In the genomic region with DNA sequence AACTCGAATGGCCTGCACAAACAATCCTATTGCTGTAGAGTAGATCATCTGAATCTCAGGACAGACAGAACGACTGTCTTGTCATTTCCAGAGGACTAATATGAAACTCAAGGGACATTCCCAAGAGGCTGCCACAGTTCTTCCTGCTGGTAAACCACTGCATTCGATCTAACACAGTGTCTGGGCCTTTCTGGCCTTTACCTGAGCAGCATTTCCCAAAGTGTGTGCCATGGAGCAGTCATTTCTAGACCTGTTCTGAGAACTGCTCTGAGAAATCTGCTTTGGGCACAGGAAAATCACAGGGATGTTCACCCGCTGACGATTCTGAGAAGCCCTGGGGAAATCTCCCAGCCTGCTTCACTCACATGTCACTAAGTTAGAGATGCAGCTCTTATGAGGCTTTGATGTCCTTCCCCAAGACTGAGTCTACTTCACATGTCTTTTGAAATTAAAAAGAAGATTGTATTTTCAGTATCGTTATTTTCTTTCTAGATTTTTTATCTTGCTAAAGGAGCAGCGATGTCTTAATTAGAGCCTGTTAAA, we compare ENCODE assay signal across 19 cellular contexts. TPM values are rescaled to one million over a fixed set of nuclear protein-coding genes. Genes with fewer than 3 reads are reported as not detected.
DNase-seq lines count a peak whose midpoint lies in the region; ATAC-seq and TF ChIP-seq lines count a peak whose summit lies in the region.
"Had no signal": no experiment of that assay in that cellular context is flagged by ENCODE, and none has a peak within 500 bp of the region (broad histone marks: within the 10 kb centered on the region; RNA-seq: fewer than 3 reads in every experiment).

No MANE protein-coding gene starts in this region.

- no peak overlapping the region for H3K27ac ChIP-seq in left lung
- H3K27ac ChIP-seq: epithelial cell of prostate, heart left ventricle, PC-9 had no signal

- in situ Hi-C loops in GM13976 (cut with MboI; ENCODE audit: low sequenced_read_pairs, unreplicated experiment): no loop called here

- no peaks in the 10 kb centered on the region for H3K4me1 Mint-ChIP-seq in activated T-helper 17 cell treated with anti-CD3 and anti-CD28 coated beads, Interleukin-2, amount 50 U/mL, for 72 hours

- no peak overlapping the region for H3K27ac Mint-ChIP-seq in activated T-helper 17 cell treated with anti-CD3 and anti-CD28 coated beads, Interleukin-2, amount 50 U/mL, for 72 hours
- H3K27ac Mint-ChIP-seq: CD4-positive, alpha-beta T cell; type B pancreatic cell had no signal

- ATAC-seq in GM18909 (IDR thresholded peaks at IDR 0.05; ENCODE audit: poor library complexity, unreplicated experiment) (peak; percentile 42), HG02678 (IDR thresholded peaks at IDR 0.05; ENCODE audit: unreplicated experiment) (peak; percentile 52), left lung (no peak)
- peak; percentile 87 for ATAC-seq in activated T-helper 17 cell treated with anti-CD3 and anti-CD28 coated beads, Interleukin-2, amount 50 U/mL, for 72 hours (replicated peaks)
- ATAC-seq: heart left ventricle had no signal

- intact Hi-C loops in left lung (cut with DNase I): no loop called here

- H3K36me3 ChIP-seq in left lung: no peaks in the 10 kb centered on the region

- H3K9me3 ChIP-seq in left lung: no peaks in the 10 kb centered on the region
- H3K9me3 ChIP-seq: heart left ventricle had no signal

- H3K36me3 Mint-ChIP-seq in activated T-helper 17 cell treated with anti-CD3 and anti-CD28 coated beads, Interleukin-2, amount 50 U/mL, for 72 hours (ENCODE audit: low read depth): no peaks in the 10 kb centered on the region
- H3K36me3 Mint-ChIP-seq: type B pancreatic cell had no signal

- no peaks in the 10 kb centered on the region for H3K4me1 ChIP-seq in left lung

- H3K9me3 Mint-ChIP-seq in activated T-helper 17 cell treated with anti-CD3 and anti-CD28 coated beads, Interleukin-2, amount 50 U/mL, for 72 hours: no peaks in the 10 kb centered on the region
- H3K9me3 Mint-ChIP-seq: CD4-positive, alpha-beta T cell; type B pancreatic cell had no signal

- no peak overlapping the region for H3K4me3 ChIP-seq in left lung
- H3K4me3 ChIP-seq: heart left ventricle, PC-9 had no signal

- H3K27me3 Mint-ChIP-seq in activated T-helper 17 cell treated with anti-CD3 and anti-CD28 coated beads, Interleukin-2, amount 50 U/mL, for 72 hours: peaks cover 5% of the 10 kb centered on the region
- H3K27me3 Mint-ChIP-seq: type B pancreatic cell had no signal

- H3K4me3 Mint-ChIP-seq in activated T-helper 17 cell treated with anti-CD3 and anti-CD28 coated beads, Interleukin-2, amount 50 U/mL, for 72 hours: peak overlapping the region; percentile 33
- H3K4me3 Mint-ChIP-seq: CD4-positive, alpha-beta T cell; type B pancreatic cell had no signal

- H3K27me3 ChIP-seq in left lung: no peaks in the 10 kb centered on the region
- H3K27me3 ChIP-seq: heart left ventricle had no signal

- peak; percentile 29 for DNase-seq in GM13976 (ENCODE audit: low spot score)
- DNase-seq in 8988T: no peak
- DNase-seq in germinal center (ENCODE audit: low spot score): no peak
- DNase-seq in left lung: no peak
- DNase-seq: amniotic stem cell; CD4-positive, alpha-beta T cell; DMS 273 treated with DMSO at 0.1 percent for 48 hours; heart left ventricle; KBM-7; NCI-H510A treated with DMSO at 0.1 percent for 48 hours; PC-9; SHP77; stimulated activated CD8-positive, alpha-beta memory T cell treated with anti-CD3 and anti-CD28 coated beads, Interleukin-4, amount 100 ng/mL, for 48 hours; SW 1271 had no signal

- TF ChIP-seq CTCF in GM13976 (IDR thresholded peaks at IDR 0.05; ENCODE audit: borderline replicate concordance, control extremely low read depth, extremely low read depth, insufficient read depth, missing control alignments) (no peak), left lung (IDR thresholded peaks at IDR 0.05) (no peak)

RNA-seq across cellular contexts. Expression of gene GPNMB, which starts 18.4 kb away (rescaled TPM):
- 1 to 10 TPM; 1.3 to 3.2 TPM for total RNA-seq in activated T-helper 17 cell treated with anti-CD3 and anti-CD28 coated beads, Interleukin-2, amount 50 U/mL, for 72 hours
- total RNA-seq in left lung: 100 to 1,000 TPM; 236 to 290 TPM
- total RNA-seq: CD4-positive, alpha-beta T cell had no signal

RNA-seq across cellular contexts. Expression of gene MALSU1, which starts 34.2 kb away (rescaled TPM):
- 10 to 100 TPM; 60.2 to 84.3 TPM for total RNA-seq in activated T-helper 17 cell treated with anti-CD3 and anti-CD28 coated beads, Interleukin-2, amount 50 U/mL, for 72 hours
- total RNA-seq in left lung: 10 to 100 TPM; 47.4 to 47.7 TPM

Comparison
In these comparisons a context has a peak if more than half of its experiments do, and no peak if none do; other contexts are left out.
1. RNA of gene GPNMB, which starts 18.4 kb away (total RNA-seq): 236 to 290 TPM in left lung; 1.3 to 3.2 TPM in activated T-helper 17 cell treated with anti-CD3 and anti-CD28 coated beads, Interleukin-2, amount 50 U/mL, for 72 hours; every median in the first group is over 10 times any median in the second.